ENCODE assay signal across 8 cellular contexts in genomic region chr2:175366814-175367213, GRCh38.
DNase-seq lines count a peak whose midpoint lies in the region; ATAC-seq lines count a peak whose summit lies in the region.

No MANE protein-coding gene starts in this region.

- H3K36me3 ChIP-seq in MG63 = no peaks in the 10 kb centered on the region

- DNase-seq in DMS53 treated with DMSO at 0.1 percent for 48 hours (lab: John Stamatoyannopoulos, UW; ENCODE audit: unreplicated experiment) (peak; percentile 78), MG63 (peak; percentile 9), RPMI8226 (peak; percentile 23), dermis microvascular lymphatic vessel endothelial cell (ENCODE audit: low read depth in 2 of 2) (peak; percentile 29 to 61), medulla oblongata (ENCODE audit: extremely low spot score) (peak; percentile 49), cortex of kidney (lab: John Stamatoyannopoulos, UW) (no peak), activated gamma-delta T cell (lab: John Stamatoyannopoulos, UW) (no peak)

- H3K27me3 ChIP-seq in MG63 = peaks cover 2% of the 10 kb centered on the region; the same call in 1 of the 2 replicates

- peak; percentile 71 for ATAC-seq in GM21576 (IDR thresholded peaks at IDR 0.05; ENCODE audit: unreplicated experiment)

- no peak overlapping the region for H3K4me3 ChIP-seq in MG63

- no peaks in the 10 kb centered on the region for H3K9me3 ChIP-seq in MG63

Comparison
In these comparisons a context has a peak if more than half of its experiments do, and no peak if none do; other contexts are left out.
1. DNase-seq: peak in DMS53 treated with DMSO at 0.1 percent for 48 hours (single experiment), MG63 (single experiment), RPMI8226 (single experiment), dermis microvascular lymphatic vessel endothelial cell (2 of 2) and medulla oblongata (single experiment); none in cortex of kidney (single experiment) and activated gamma-delta T cell (single experiment).